ENCODE assay signal across 31 cellular contexts in genomic region chr16:16868727-16869126, GRCh38.
DNase-seq lines count a peak whose midpoint lies in the region; ATAC-seq, FAIRE-seq and TF ChIP-seq lines count a peak whose summit lies in the region.
"Had no signal": no experiment of that assay in that cellular context is flagged by ENCODE, and none has a peak within 500 bp of the region (broad histone marks: within the 10 kb centered on the region; RNA-seq: fewer than 3 reads in every experiment).

No MANE protein-coding gene starts in this region.

- TF ChIP-seq RAD21 in K562 (CRISPR knock-in tag; conservative IDR thresholded peaks at IDR 0.05 in 1 of 2, IDR thresholded peaks at IDR 0.05 in 1 of 2): no peak

- no peak overlapping the region for H3K14ac ChIP-seq in H9 (ENCODE audit: insufficient read depth, low read length)

- TF ChIP-seq POLR2A in K562 (conservative IDR thresholded peaks at IDR 0.05): no peak

- H3T11ph ChIP-seq in H9 (ENCODE audit: low read length): no peak overlapping the region

- no peaks in the 10 kb centered on the region for H3K36me3 Mint-ChIP-seq in H9 (ENCODE audit: insufficient read depth in 1 of 3, low read depth in 3 of 3)
- H3K36me3 Mint-ChIP-seq in CD4-positive, alpha-beta memory T cell: no peaks in the 10 kb centered on the region
- H3K36me3 Mint-ChIP-seq: CD8-positive, alpha-beta memory T cell; T-cell had no signal

- H3K4me1 Mint-ChIP-seq in H9: peaks cover 26 to 29% of the 10 kb centered on the region in 2 experiments
- H3K4me1 Mint-ChIP-seq in CD4-positive, alpha-beta memory T cell: no peaks in the 10 kb centered on the region
- H3K4me1 Mint-ChIP-seq: B cell; CD8-positive, alpha-beta memory T cell; T-cell had no signal

- no peak overlapping the region for H4K8ac ChIP-seq in H9 (replicated peaks; ENCODE audit: insufficient read length, low read depth, low read length)

- H2AK5ac ChIP-seq in H9 (ENCODE audit: insufficient read length, low read length): no peak overlapping the region

- peak overlapping the region; percentile 23 for H3K4me2 ChIP-seq in H9 (ENCODE audit: insufficient read depth, insufficient read length, low read length)
- H3K4me2 ChIP-seq in K562 (ENCODE audit: insufficient read depth, low read length): no peak overlapping the region
- no peak overlapping the region for H3K4me2 ChIP-seq in OCI-LY7 (ENCODE audit: low read length)

- H2BK12ac ChIP-seq in H9 (ENCODE audit: insufficient read length, low read depth, low read length): no peak overlapping the region

- no peak overlapping the region for H4K5ac ChIP-seq in H9 (ENCODE audit: insufficient read length, low read depth, low read length)

- peak overlapping the region; percentile 19 to 26; a peak in 2 of 5 replicates for H3K4me3 Mint-ChIP-seq in H9
- H3K4me3 Mint-ChIP-seq in CD4-positive, alpha-beta memory T cell: no peak overlapping the region
- H3K4me3 Mint-ChIP-seq: B cell; CD8-positive, alpha-beta memory T cell; T-cell had no signal

- peak; percentile 3 for DNase-seq in ELF-1 (ENCODE audit: low read depth, low spot score)
- peak; percentile 37 for DNase-seq in H9
- no peak for DNase-seq in K562 (ENCODE audit: extremely low read depth in 1 of 4, low spot score in 3 of 4)
- DNase-seq in CD4-positive, alpha-beta memory T cell: no peak
- DNase-seq in OCI-LY7 (ENCODE audit: low spot score): no peak
- DNase-seq: CD8-positive, alpha-beta memory T cell; DMS 273 treated with DMSO at 0.1 percent for 48 hours; DMS79; EL; GOT3; KBM-7; MV-4-11; NCI-H1105; NCI-H146; NCI-H1930; NCI-H2107; NCI-H446 treated with DMSO at 0.1 percent for 48 hours; NCI-H526; NCI-H82; NK-92 treated with Interleukin-12 subunit alpha and Interleukin-12 subunit beta, amount 100 ng/mL, for 24 hours; Right ventricle myocardium superior; RPMI8226; T-cell had no signal

- H3K23me2 ChIP-seq in H9 (ENCODE audit: insufficient read length, low read depth, low read length, poor library complexity, severe bottlenecking): no peaks in the 10 kb centered on the region

- H2BK5ac ChIP-seq in H9 (ENCODE audit: insufficient read length, low read length): no peak overlapping the region

- ATAC-seq in K562 (no peak), GM19035 (IDR thresholded peaks at IDR 0.05; ENCODE audit: unreplicated experiment) (no peak), GM21423 (IDR thresholded peaks at IDR 0.05; ENCODE audit: unreplicated experiment) (no peak)
- ATAC-seq: T-cell had no signal

- no peak overlapping the region for H3K9ac ChIP-seq in H9 (ENCODE audit: extremely low read depth, insufficient read length, low read length)
- no peak overlapping the region for H3K9ac ChIP-seq in K562 (ENCODE audit: insufficient read depth in 1 of 2, low read depth in 2 of 2, low read length in 2 of 2)
- H3K9ac ChIP-seq in iPS-18a (ENCODE audit: low read length): no peak overlapping the region

- H4K91ac ChIP-seq in H9 (ENCODE audit: insufficient read length, low read depth, low read length): no peak overlapping the region

- no peak overlapping the region for H2BK20ac ChIP-seq in H9 (ENCODE audit: low read depth, low read length, poor library complexity, severe bottlenecking)

- H2AFZ ChIP-seq in H9 (ENCODE audit: low read length) (no peak overlapping the region), K562 (ENCODE audit: low read depth, low read length) (no peak overlapping the region), OCI-LY7 (ENCODE audit: low read length) (no peak overlapping the region)

- TF ChIP-seq EP300 in K562 (IDR thresholded peaks at IDR 0.05; ENCODE audit: low read length): no peak

- no peak overlapping the region for H3K4ac ChIP-seq in H9 (ENCODE audit: low read depth, low read length)

- H3K4me1 ChIP-seq in H9 (ENCODE audit: insufficient read depth, low read length) (peaks cover 11% of the 10 kb centered on the region), K562 (replicated peaks in 1 of 2; ENCODE audit: control insufficient read depth in 2 of 2, insufficient read depth in 2 of 2, low read length in 2 of 2) (no peaks in the 10 kb centered on the region), iPS-18a (ENCODE audit: control insufficient read depth, low read depth, low read length) (peaks cover 24% of the 10 kb centered on the region), OCI-LY7 (ENCODE audit: insufficient read depth, low read length, poor library complexity, severe bottlenecking) (no peaks in the 10 kb centered on the region)
- no peaks in the 10 kb centered on the region for H3K4me1 ChIP-seq in CD4-positive, alpha-beta memory T cell (ENCODE audit: insufficient read depth, low read length)
- H3K4me1 ChIP-seq: SJSA1 had no signal

- no peaks in the 10 kb centered on the region for H3K9me3 ChIP-seq in H9 (ENCODE audit: control insufficient read depth, low read depth, low read length)
- H3K9me3 ChIP-seq in K562 (replicated peaks; ENCODE audit: control insufficient read depth, insufficient read depth, low read depth, low read length): no peaks in the 10 kb centered on the region
- H3K9me3 ChIP-seq in iPS-18a (ENCODE audit: control insufficient read depth, low read depth, low read length): no peaks in the 10 kb centered on the region
- H3K9me3 ChIP-seq in CD4-positive, alpha-beta memory T cell (ENCODE audit: control insufficient read depth in 1 of 2, low read length in 2 of 2): no peaks in the 10 kb centered on the region
- H3K9me3 ChIP-seq in OCI-LY7 (ENCODE audit: low read length): no peaks in the 10 kb centered on the region
- H3K9me3 ChIP-seq: SJSA1 had no signal

- no peak overlapping the region for H2BK15ac ChIP-seq in H9 (ENCODE audit: low read depth, low read length)

- H3K4me3 ChIP-seq in K562: no peak overlapping the region
- H3K4me3 ChIP-seq in iPS-18a (ENCODE audit: low read length): peak overlapping the region; percentile 24
- no peak overlapping the region for H3K4me3 ChIP-seq in CD4-positive, alpha-beta memory T cell (ENCODE audit: low read length in 2 of 2)
- no peak overlapping the region for H3K4me3 ChIP-seq in OCI-LY7 (ENCODE audit: low read depth, low read length, poor library complexity, severe bottlenecking)
- H3K4me3 ChIP-seq: SJSA1 had no signal

- H3K27me3 Mint-ChIP-seq in H9 (ENCODE audit: low read depth): peaks cover 2% of the 10 kb centered on the region; the same call in 1 of the 2 replicates
- peaks cover 6 to 17% of the 10 kb centered on the region in 2 donors for H3K27me3 Mint-ChIP-seq in CD4-positive, alpha-beta memory T cell

- POLR2A ChIA-PET in K562 (lab: Yijun Ruan, JAX) (no interaction called here), OCI-LY7 (lab: Charles Lee) (no interaction called here)
- POLR2A ChIA-PET in CD4-positive, alpha-beta memory T cell (lab: Charles Lee; ENCODE audit: partially characterized antibody): no interaction called here

- intact Hi-C loops in K562 (cut with micrococcal nuclease) (loop anchor here (10.0 kb wide), 1 partner anchor 286 kb away; no protein-coding TSS in a partner anchor), OCI-LY7 (cut with micrococcal nuclease; ENCODE audit: unreplicated experiment) (loop anchor here (10.0 kb wide), 1 partner anchor 706 kb away; no protein-coding TSS in a partner anchor)
- intact Hi-C loops in CD4-positive, alpha-beta memory T cell (cut with micrococcal nuclease): no loop called here

- no peak overlapping the region for H3K56ac ChIP-seq in H9 (ENCODE audit: insufficient read length, low read depth, low read length)

- H3K36me3 ChIP-seq in K562 (ENCODE audit: control insufficient read depth, insufficient read depth, low read length): no peaks in the 10 kb centered on the region
- H3K36me3 ChIP-seq in iPS-18a (ENCODE audit: control insufficient read depth, low read depth, low read length): no peaks in the 10 kb centered on the region
- H3K36me3 ChIP-seq in CD4-positive, alpha-beta memory T cell (ENCODE audit: insufficient read depth, low read length): no peaks in the 10 kb centered on the region
- no peaks in the 10 kb centered on the region for H3K36me3 ChIP-seq in OCI-LY7 (ENCODE audit: insufficient read depth, low read length)
- H3K36me3 ChIP-seq: SJSA1 had no signal

- no peaks in the 10 kb centered on the region for H3K79me1 ChIP-seq in H9 (ENCODE audit: insufficient read depth, low read depth, low read length, poor library complexity, severe bottlenecking)

- CTCF ChIA-PET in K562 (lab: Yijun Ruan, JAX; ENCODE audit: low intra/inter-chr PET ratio): no interaction called here
- CTCF ChIA-PET in CD4-positive, alpha-beta memory T cell (lab: Charles Lee; ENCODE audit: partially characterized antibody): interaction anchor here (1.0 to 1.2 kb wide), 2 partner anchors 9 to 710 kb away, joined by 3 to 7 read pairs; no protein-coding TSS in a partner anchor
- CTCF ChIA-PET in OCI-LY7 (lab: Charles Lee; ENCODE audit: unreplicated experiment): no interaction called here

- in situ Hi-C loops in K562 (cut with MboI): no loop called here

- H3K79me2 ChIP-seq in H9 (ENCODE audit: insufficient read depth, low read length) (no peaks in the 10 kb centered on the region), K562 (ENCODE audit: control insufficient read depth, insufficient read depth, low read length) (no peaks in the 10 kb centered on the region), OCI-LY7 (ENCODE audit: insufficient read depth, low read depth, low read length) (no peaks in the 10 kb centered on the region)

- peak overlapping the region; percentile 52 to 97 (median 93) for H3K27ac Mint-ChIP-seq in H9
- H3K27ac Mint-ChIP-seq in CD4-positive, alpha-beta memory T cell: no peak overlapping the region
- H3K27ac Mint-ChIP-seq: B cell, T-cell had no signal

- BruUV-seq in K562 (replicated peaks; lab: Mats Ljungman, UMichigan) (no TSS peak), OCI-LY7 (replicated peaks; lab: Mats Ljungman, UMichigan) (no TSS peak)

- H4K20me1 ChIP-seq in H9 (ENCODE audit: control insufficient read depth, insufficient read depth, insufficient read length): no peaks in the 10 kb centered on the region
- H4K20me1 ChIP-seq in K562 (replicated peaks; ENCODE audit: control insufficient read depth, insufficient read depth, low read length): no peaks in the 10 kb centered on the region
- H4K20me1 ChIP-seq in OCI-LY7 (ENCODE audit: insufficient read depth, low read length): no peaks in the 10 kb centered on the region

- no peak overlapping the region for H3K23ac ChIP-seq in H9 (ENCODE audit: insufficient read length, low read depth, low read length)

- H3K18ac ChIP-seq in H9 (ENCODE audit: insufficient read length, low read depth, low read length): no peak overlapping the region

- WGBS in H9 (ENCODE audit: extremely low coverage, insufficient read length, low lambda C conversion rate): no CpG with 5 or more reads among the region's 2 CpGs
- 36% methylated on average over 2 of the region's 2 CpGs for WGBS in K562 (ENCODE audit: insufficient coverage, low coverage, missing lambda C conversion rate)

- peaks cover 2% of the 10 kb centered on the region for H3K9me1 ChIP-seq in K562 (ENCODE audit: control insufficient read depth, insufficient read depth, low read length)

- H3K9me2 ChIP-seq in OCI-LY7 (ENCODE audit: insufficient read depth, low read length): no peaks in the 10 kb centered on the region

- H3K27ac ChIP-seq in H9 (ENCODE audit: insufficient read length, low read depth, low read length): peak overlapping the region; percentile 82
- no peak overlapping the region for H3K27ac ChIP-seq in K562 (ENCODE audit: extremely low read depth, low read depth, low read length)
- no peak overlapping the region for H3K27ac ChIP-seq in iPS-18a (ENCODE audit: low read length)
- H3K27ac ChIP-seq in CD4-positive, alpha-beta memory T cell (ENCODE audit: low read depth, low read length): no peak overlapping the region
- H3K27ac ChIP-seq in OCI-LY7 (ENCODE audit: low read depth, low read length, poor library complexity, severe bottlenecking): no peak overlapping the region
- H3K27ac ChIP-seq: C4-2B, HL-60, SJSA1 had no signal

- no peak for TF ChIP-seq CTCF in H9 (conservative IDR thresholded peaks at IDR 0.05)
- no peak for TF ChIP-seq CTCF in K562 (IDR thresholded peaks at IDR 0.05 in 2 of 3, conservative IDR thresholded peaks at IDR 0.05 in 1 of 3; ENCODE audit: insufficient read depth in 2 of 3, low read depth in 1 of 3, low read length in 3 of 3)
- no peak for TF ChIP-seq CTCF in OCI-LY7 (conservative IDR thresholded peaks at IDR 0.05; ENCODE audit: low read length)

- peak; percentile 32 for FAIRE-seq in K562 (lab: Jason Lieb, UNC)
- FAIRE-seq: GM12892 had no signal

- H3K27me3 ChIP-seq in H9 (ENCODE audit: insufficient read depth, low read length): no peaks in the 10 kb centered on the region
- H3K27me3 ChIP-seq in K562 (ENCODE audit: control insufficient read depth in 2 of 2, insufficient read depth in 2 of 2, low read length in 2 of 2): no peaks in the 10 kb centered on the region
- no peaks in the 10 kb centered on the region for H3K27me3 ChIP-seq in iPS-18a (ENCODE audit: control insufficient read depth, insufficient read depth, low read length)
- H3K27me3 ChIP-seq in CD4-positive, alpha-beta memory T cell (ENCODE audit: insufficient read depth, low read length): no peaks in the 10 kb centered on the region
- H3K27me3 ChIP-seq: SJSA1 had no signal

- 0 out of 5 replicates have a peak, but pooled peaks cover 0 to 3% of the 10 kb centered on the region in 2 experiments for H3K9me3 Mint-ChIP-seq in H9
- no peaks in the 10 kb centered on the region for H3K9me3 Mint-ChIP-seq in CD4-positive, alpha-beta memory T cell
- H3K9me3 Mint-ChIP-seq: T-cell had no signal

- H2BK120ac ChIP-seq in H9 (ENCODE audit: low read depth, low read length, poor library complexity, severe bottlenecking): no peak overlapping the region

Comparison
In these comparisons a context has a peak if more than half of its experiments do, and no peak if none do; other contexts are left out.
1. DNase-seq: peak in ELF-1 (single experiment) and H9 (single experiment); none in K562 (0 of 4), CD4-positive, alpha-beta memory T cell (0 of 5) and OCI-LY7 (single experiment).
2. H3K27ac Mint-ChIP-seq: peak in H9 (3 of 3); none in CD4-positive, alpha-beta memory T cell (0 of 7).
3. H3K4me3 Mint-ChIP-seq: peak in H9 (2 of 2); none in CD4-positive, alpha-beta memory T cell (0 of 8).